1 cellular context compared by ENCODE assay signal in genomic region chr14:32383337-32384009, GRCh38.
TF ChIP-seq lines count a peak whose summit lies in the region.

No MANE protein-coding gene starts in this region.

TF ChIP-seq in H1, 55 proteins besides CTCF, POLR2A, EP300 and RAD21 (continued from another document):
- TF ChIP-seq BACH1 (IDR thresholded peaks at IDR 0.05; ENCODE audit: low read length) (no peak), CHD2 (IDR thresholded peaks at IDR 0.05; ENCODE audit: low read length) (no peak), EZH2 (IDR thresholded peaks at IDR 0.05; ENCODE audit: low read depth, low read length, severe bottlenecking) (no peak), SAP30 (IDR thresholded peaks at IDR 0.05; ENCODE audit: insufficient read depth, insufficient replicate concordance, low read length) (no peak), TAF7 (optimal IDR thresholded peaks at IDR 0.05; ENCODE audit: borderline replicate concordance, low read depth, low read length) (no peak), GABPA (IDR thresholded peaks at IDR 0.05; ENCODE audit: borderline replicate concordance, insufficient read depth, low read length) (no peak), RNF2 (IDR thresholded peaks at IDR 0.05; ENCODE audit: borderline replicate concordance, low read depth, low read length, missing control alignments, poor library complexity, severe bottlenecking) (no peak), MAFK (IDR thresholded peaks at IDR 0.05; ENCODE audit: low read depth, low read length) (no peak), CTBP2 (IDR thresholded peaks at IDR 0.05; ENCODE audit: borderline replicate concordance, insufficient read depth, insufficient read length, low read length) (no peak), JUND (IDR thresholded peaks at IDR 0.05; ENCODE audit: low read length) (no peak), PHF8 (conservative IDR thresholded peaks at IDR 0.05; ENCODE audit: low read depth, low read length) (no peak), CREB1 (IDR thresholded peaks at IDR 0.05) (no peak), BCL11A (IDR thresholded peaks at IDR 0.05; ENCODE audit: low read depth in 2 of 2, low read length in 2 of 2) (no peak), NRF1 (IDR thresholded peaks at IDR 0.05; ENCODE audit: low read depth, low read length) (no peak), POU5F1 (IDR thresholded peaks at IDR 0.05; ENCODE audit: low read depth, low read length) (no peak), POLR2AphosphoS5 (IDR thresholded peaks at IDR 0.05; ENCODE audit: low read depth, low read length) (no peak), ATF3 (IDR thresholded peaks at IDR 0.05; ENCODE audit: insufficient read depth, low read depth, low read length) (no peak), USF2 (IDR thresholded peaks at IDR 0.05; ENCODE audit: low read length) (no peak), TCF12 (IDR thresholded peaks at IDR 0.05; ENCODE audit: low read depth, low read length) (no peak)
